ENCODE assay signal across 8 cellular contexts in genomic region chr3:156010829-156011228, GRCh38.
DNase-seq lines count a peak whose midpoint lies in the region; ATAC-seq and TF ChIP-seq lines count a peak whose summit lies in the region.

No MANE protein-coding gene starts in this region.

- no peak overlapping the region for H3K4me3 Mint-ChIP-seq in neural crest cell
- no peak overlapping the region for H3K4me3 Mint-ChIP-seq in CD4-positive, alpha-beta memory T cell

- H2AFZ ChIP-seq in MM.1S (ENCODE audit: low read length): no peak overlapping the region

- TF ChIP-seq CTCF in GM10248 (IDR thresholded peaks at IDR 0.05; ENCODE audit: control extremely low read depth, extremely low read depth, low read depth, missing control alignments) (peak; percentile 30), MM.1S (IDR thresholded peaks at IDR 0.05; ENCODE audit: low read length) (peak; percentile 74), neural crest cell (conservative IDR thresholded peaks at IDR 0.05) (peak; percentile 64), suprapubic skin (IDR thresholded peaks at IDR 0.05) (peak in 1 of 2 donors; percentile 12)

- no peaks in the 10 kb centered on the region for H3K27me3 Mint-ChIP-seq in neural crest cell (ENCODE audit: low read depth)
- H3K27me3 Mint-ChIP-seq in CD4-positive, alpha-beta memory T cell: peaks cover 8 to 11% of the 10 kb centered on the region in 2 donors

- no peaks in the 10 kb centered on the region for H3K4me1 ChIP-seq in MM.1S (ENCODE audit: low read length)
- no peaks in the 10 kb centered on the region for H3K4me1 ChIP-seq in CD4-positive, alpha-beta memory T cell (ENCODE audit: insufficient read depth, low read length)
- no peaks in the 10 kb centered on the region for H3K4me1 ChIP-seq in suprapubic skin

- H3K9me3 Mint-ChIP-seq in neural crest cell: no peaks in the 10 kb centered on the region
- H3K9me3 Mint-ChIP-seq in CD4-positive, alpha-beta memory T cell: no peaks in the 10 kb centered on the region

- no peak for TF ChIP-seq EP300 in suprapubic skin (IDR thresholded peaks at IDR 0.05)

- H3K36me3 ChIP-seq in MM.1S (replicated peaks; ENCODE audit: insufficient read depth, low read length) (no peaks in the 10 kb centered on the region), suprapubic skin (no peaks in the 10 kb centered on the region)
- H3K36me3 ChIP-seq in CD4-positive, alpha-beta memory T cell (ENCODE audit: insufficient read depth, low read length): no peaks in the 10 kb centered on the region

- peaks cover 4% of the 10 kb centered on the region for H3K4me1 Mint-ChIP-seq in neural crest cell
- H3K4me1 Mint-ChIP-seq in CD4-positive, alpha-beta memory T cell: no peaks in the 10 kb centered on the region

- H3K9ac ChIP-seq in MM.1S (ENCODE audit: low read length): no peak overlapping the region

- 38% methylated on average over 3 of the region's 3 CpGs for WGBS in suprapubic skin

- H3K9me2 ChIP-seq in MM.1S (replicated peaks; ENCODE audit: insufficient read depth, low read length): no peaks in the 10 kb centered on the region

- POLR2A ChIA-PET in GM10248 (lab: Yijun Ruan, JAX): no interaction called here
- POLR2A ChIA-PET in CD4-positive, alpha-beta memory T cell (lab: Charles Lee; ENCODE audit: partially characterized antibody): no interaction called here

- H3K27me3 ChIP-seq in MM.1S (replicated peaks; ENCODE audit: insufficient read depth, low read length): no peaks in the 10 kb centered on the region
- H3K27me3 ChIP-seq in CD4-positive, alpha-beta memory T cell (ENCODE audit: insufficient read depth, low read length): peaks cover 3% of the 10 kb centered on the region
- H3K27me3 ChIP-seq in suprapubic skin: peaks cover 3% of the 10 kb centered on the region

- no peak overlapping the region for H3K4me3 ChIP-seq in MM.1S (ENCODE audit: low read length)
- no peak overlapping the region for H3K4me3 ChIP-seq in CD4-positive, alpha-beta memory T cell (ENCODE audit: low read length in 2 of 2)
- H3K4me3 ChIP-seq in suprapubic skin: no peak overlapping the region

- H3K27ac Mint-ChIP-seq in neural crest cell (ENCODE audit: unreplicated experiment): no peak overlapping the region
- H3K27ac Mint-ChIP-seq in CD4-positive, alpha-beta memory T cell: no peak overlapping the region

- CTCF ChIA-PET in GM10248 (lab: Yijun Ruan, JAX): interaction anchor here (0.8 to 2.4 kb wide), 6 partner anchors 9 to 1126 kb away, joined by 3 to 11 read pairs (median 4); no protein-coding TSS in a partner anchor
- CTCF ChIA-PET in CD4-positive, alpha-beta memory T cell (lab: Charles Lee; ENCODE audit: partially characterized antibody): interaction anchor here (0.9 to 1.3 kb wide), 4 partner anchors 16 to 1562 kb away, joined by 3 to 5 read pairs (median 3); partner anchors contain the start of gene C3orf33

- H3K4me2 ChIP-seq in MM.1S (ENCODE audit: low read depth, low read length): no peak overlapping the region

- in situ Hi-C loops in T47D (cut with HindIII; ENCODE audit: low pct_unique_long_range_greater_than_20kb, low sequenced_read_pairs): no loop called here

- no peaks in the 10 kb centered on the region for H3K79me2 ChIP-seq in MM.1S (ENCODE audit: low read length)

- DNase-seq in GM10248 (ENCODE audit: extremely low spot score): no peak
- DNase-seq in MM.1S: peak; percentile 68
- DNase-seq in T47D (ENCODE audit: low read depth in 1 of 2, low spot score in 1 of 2): peak; percentile 63 to 69
- no peak for DNase-seq in neural crest cell (ENCODE audit: low read depth, low spot score)
- DNase-seq in CD4-positive, alpha-beta memory T cell: no peak
- no peak for DNase-seq in suprapubic skin (ENCODE audit: low spot score in 2 of 2)

- TF ChIP-seq POLR2A in suprapubic skin (IDR thresholded peaks at IDR 0.05): no peak

- no peaks in the 10 kb centered on the region for H4K20me1 ChIP-seq in MM.1S (ENCODE audit: insufficient read depth, low read length)

- no peak overlapping the region for H3K27ac ChIP-seq in MM.1S (ENCODE audit: low read length)
- H3K27ac ChIP-seq in CD4-positive, alpha-beta memory T cell (ENCODE audit: low read depth, low read length): no peak overlapping the region
- no peak overlapping the region for H3K27ac ChIP-seq in suprapubic skin

- no peaks in the 10 kb centered on the region for H3K36me3 Mint-ChIP-seq in neural crest cell (ENCODE audit: low read depth)
- no peaks in the 10 kb centered on the region for H3K36me3 Mint-ChIP-seq in CD4-positive, alpha-beta memory T cell

- intact Hi-C loops in CD4-positive, alpha-beta memory T cell (cut with micrococcal nuclease): no loop called here

- H3F3A ChIP-seq in MM.1S (ENCODE audit: insufficient read depth, low read length): no peaks in the 10 kb centered on the region

- no peak for ATAC-seq in GM21737 (IDR thresholded peaks at IDR 0.05; ENCODE audit: unreplicated experiment)
- ATAC-seq in GM21528 (IDR thresholded peaks at IDR 0.05; ENCODE audit: low FRiP score, unreplicated experiment): no peak

- H3K9me3 ChIP-seq in MM.1S (replicated peaks; ENCODE audit: insufficient read depth, low read length) (no peaks in the 10 kb centered on the region), suprapubic skin (no peaks in the 10 kb centered on the region)
- H3K9me3 ChIP-seq in CD4-positive, alpha-beta memory T cell (ENCODE audit: control insufficient read depth in 1 of 2, low read length in 2 of 2): no peaks in the 10 kb centered on the region

Comparison
In these comparisons a context has a peak if more than half of its experiments do, and no peak if none do; other contexts are left out.
1. DNase-seq: peak in MM.1S (single experiment) and T47D (2 of 2); none in GM10248 (single experiment), neural crest cell (single experiment), CD4-positive, alpha-beta memory T cell (0 of 5) and suprapubic skin (0 of 2).